8 cellular contexts compared by ENCODE assay signal in the genomic region with DNA sequence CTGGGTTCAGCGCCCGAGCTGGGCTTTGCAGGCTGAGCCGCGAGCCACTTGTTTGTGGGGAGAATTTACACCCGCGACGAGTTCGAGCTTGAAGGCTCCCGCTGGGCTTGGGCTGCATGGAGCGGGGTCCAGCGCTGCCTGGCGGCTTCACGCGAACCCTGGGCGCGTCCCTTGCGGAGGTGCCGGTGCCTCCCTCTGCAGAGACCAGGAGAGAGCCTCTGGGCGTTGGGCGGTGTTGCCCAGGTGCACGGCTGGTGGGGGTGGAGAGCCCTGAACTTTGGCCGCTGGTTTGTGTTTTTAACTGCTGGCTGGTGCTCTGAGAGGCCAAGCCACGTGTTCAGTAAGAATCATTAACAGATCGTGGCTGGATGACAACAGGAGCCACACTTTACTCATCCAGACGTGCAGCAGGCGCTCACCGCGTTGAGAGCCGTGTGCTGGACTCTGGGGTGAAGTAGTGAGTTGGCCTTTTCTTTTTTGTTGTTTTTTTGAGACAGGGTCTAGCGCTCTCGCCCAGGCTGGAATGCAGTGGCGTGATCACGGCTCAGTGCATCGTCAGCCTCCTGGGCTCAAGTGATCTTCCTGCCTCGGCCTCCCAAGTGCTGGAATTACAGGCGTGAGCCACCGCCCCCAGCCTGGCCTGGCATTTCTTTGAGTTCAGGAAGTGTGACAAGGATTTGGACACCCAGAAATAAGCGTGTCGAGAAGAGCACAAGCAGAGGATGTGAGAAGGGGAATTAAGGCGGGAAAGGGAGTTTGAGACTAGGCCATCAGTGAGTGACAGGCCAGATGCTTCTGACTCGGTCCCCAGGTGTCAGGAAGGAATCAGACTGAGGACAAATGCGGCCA. TPM values are rescaled to one million over a fixed set of nuclear protein-coding genes. Genes with fewer than 3 reads are reported as not detected.
DNase-seq lines count a peak whose midpoint lies in the region; ATAC-seq and TF ChIP-seq lines count a peak whose summit lies in the region.

No MANE protein-coding gene starts in this region.

- peaks cover 11% of the 10 kb centered on the region for H3K36me3 ChIP-seq in CD8-positive, alpha-beta memory T cell (ENCODE audit: insufficient read depth, low read length)

- no peaks in the 10 kb centered on the region for H3K9me3 ChIP-seq in CD8-positive, alpha-beta memory T cell (ENCODE audit: low read length)

- H3K27me3 ChIP-seq in CD8-positive, alpha-beta memory T cell (ENCODE audit: insufficient read depth, low read length, poor library complexity, severe bottlenecking), result no peaks in the 10 kb centered on the region

- no peaks in the 10 kb centered on the region for H3K9me3 Mint-ChIP-seq in CD8-positive, alpha-beta memory T cell
- no peaks in the 10 kb centered on the region for H3K9me3 Mint-ChIP-seq in naive thymus-derived CD8-positive, alpha-beta T cell

- peak overlapping the region; percentile 61 to 85 (median 72) for H3K27ac Mint-ChIP-seq in CD8-positive, alpha-beta memory T cell
- peak overlapping the region; percentile 22 to 89 (median 78) for H3K27ac Mint-ChIP-seq in naive thymus-derived CD8-positive, alpha-beta T cell

- H3K36me3 Mint-ChIP-seq in CD8-positive, alpha-beta memory T cell, result peaks cover 0 to 25% (median 2%) of the 10 kb centered on the region in 3 donors
- H3K36me3 Mint-ChIP-seq in naive thymus-derived CD8-positive, alpha-beta T cell, result peaks cover 0 to 25% (median 0%) of the 10 kb centered on the region in 3 donors

- no peak for DNase-seq in CD8-positive, alpha-beta memory T cell
- peak; percentile 39 for DNase-seq in SHP77 treated with DMSO at 0.1 percent for 48 hours (lab: John Stamatoyannopoulos, UW)
- DNase-seq in erythroblast (lab: John Stamatoyannopoulos, UW), result peak; percentile 66 to 70
- DNase-seq in naive thymus-derived CD8-positive, alpha-beta T cell, result no peak
- DNase-seq in NCI-H446 (lab: John Stamatoyannopoulos, UW), result no peak
- DNase-seq in dedifferentiated amniotic fluid mesenchymal stem cell (ENCODE audit: extremely low spot score), result no peak

- peak overlapping the region; percentile 78 for H3K27ac ChIP-seq in CD8-positive, alpha-beta memory T cell (ENCODE audit: low read depth, low read length)

- H3K27me3 Mint-ChIP-seq in CD8-positive, alpha-beta memory T cell, result no peaks in the 10 kb centered on the region
- H3K27me3 Mint-ChIP-seq in naive thymus-derived CD8-positive, alpha-beta T cell, result no peaks in the 10 kb centered on the region

- peaks cover 12% of the 10 kb centered on the region for H3K4me1 ChIP-seq in CD8-positive, alpha-beta memory T cell (ENCODE audit: insufficient read depth, low read length)

- peak overlapping the region; percentile 80 to 95 (median 84) for H3K4me3 Mint-ChIP-seq in CD8-positive, alpha-beta memory T cell
- peak overlapping the region; percentile 81 to 96 (median 89) for H3K4me3 Mint-ChIP-seq in naive thymus-derived CD8-positive, alpha-beta T cell

- POLR2A ChIA-PET in CD8-positive, alpha-beta memory T cell (lab: Charles Lee), result interaction anchor here (0.5 to 2.1 kb wide), 4 partner anchors 12 to 338 kb away, joined by 3 to 7 read pairs (median 3); a partner anchor contains a TSS
- POLR2A ChIA-PET in naive thymus-derived CD8-positive, alpha-beta T cell (lab: Charles Lee), result interaction anchor here (0.6 to 3.2 kb wide), 8 partner anchors 13 to 186 kb away, joined by 3 to 36 read pairs (median 8); a partner anchor contains a TSS

- peaks cover 8 to 21% (median 12%) of the 10 kb centered on the region in 3 donors for H3K4me1 Mint-ChIP-seq in CD8-positive, alpha-beta memory T cell
- H3K4me1 Mint-ChIP-seq in naive thymus-derived CD8-positive, alpha-beta T cell, result peaks cover 8 to 25% (median 15%) of the 10 kb centered on the region in 4 donors

- ATAC-seq in GM18907 (IDR thresholded peaks at IDR 0.05; ENCODE audit: unreplicated experiment) (peak; percentile 58), HG03095 (IDR thresholded peaks at IDR 0.05; ENCODE audit: unreplicated experiment) (peak; percentile 23)
- no peak for ATAC-seq in naive thymus-derived CD8-positive, alpha-beta T cell

- TF ChIP-seq POLR2A in erythroblast (IDR thresholded peaks at IDR 0.05; ENCODE audit: low read length), result no peak

- H3K4me3 ChIP-seq in CD8-positive, alpha-beta memory T cell (ENCODE audit: low read length), result peak overlapping the region; percentile 88

- CTCF ChIA-PET in CD8-positive, alpha-beta memory T cell (lab: Charles Lee), result interaction anchor here (1.5 to 2.4 kb wide), 2 partner anchors 10 to 12 kb away, joined by 4 to 17 read pairs; no protein-coding TSS in a partner anchor

RNA-seq across cellular contexts. Expression of a gene that starts 0.8 kb away (rescaled TPM):
- total RNA-seq in CD8-positive, alpha-beta memory T cell, result 10 to 100 TPM; 74.8 to 79.0 TPM
- polyA plus RNA-seq in CD8-positive, alpha-beta memory T cell, result 31.8 TPM
- 100 to 1,000 TPM; 129 to 135 TPM for total RNA-seq in naive thymus-derived CD8-positive, alpha-beta T cell
- 10 to 100 TPM; 25.4 to 63.3 (median 27.3) TPM for polyA plus RNA-seq in naive thymus-derived CD8-positive, alpha-beta T cell

RNA-seq across cellular contexts. Expression of a gene that starts 14.2 kb away (rescaled TPM):
- total RNA-seq in CD8-positive, alpha-beta memory T cell, result 1 to 10 TPM; 7.0 to 7.6 TPM
- polyA plus RNA-seq in CD8-positive, alpha-beta memory T cell, result 10.3 TPM
- total RNA-seq in naive thymus-derived CD8-positive, alpha-beta T cell, result 1 to 10 TPM; 6.9 to 8.1 TPM
- polyA plus RNA-seq in naive thymus-derived CD8-positive, alpha-beta T cell, result 1 to 10 TPM; 3.5 to 6.4 (median 5.4) TPM

RNA-seq across cellular contexts. Expression of a gene that starts 29.7 kb away (rescaled TPM):
- total RNA-seq in CD8-positive, alpha-beta memory T cell, result 10 to 100 TPM; 16.9 TPM
- polyA plus RNA-seq in CD8-positive, alpha-beta memory T cell, result 2.3 TPM
- 1 to 10 TPM; 6.2 to 7.7 TPM for total RNA-seq in naive thymus-derived CD8-positive, alpha-beta T cell
- 1 to 10 TPM; 1.7 to 3.0 (median 2.3) TPM for polyA plus RNA-seq in naive thymus-derived CD8-positive, alpha-beta T cell

RNA-seq across cellular contexts. Expression of a gene that starts 29.8 kb away (rescaled TPM):
- total RNA-seq in CD8-positive, alpha-beta memory T cell, result 10 to 100 TPM; 81.4 to 94.0 TPM
- polyA plus RNA-seq in CD8-positive, alpha-beta memory T cell, result 72.1 TPM
- total RNA-seq in naive thymus-derived CD8-positive, alpha-beta T cell, result 10 to 100 TPM; 75.3 to 75.4 TPM
- 10 to 100 TPM; 48.9 to 58.3 (median 52.7) TPM for polyA plus RNA-seq in naive thymus-derived CD8-positive, alpha-beta T cell

RNA-seq across cellular contexts. Expression of a gene that starts 33.4 kb away (rescaled TPM):
- total RNA-seq in CD8-positive, alpha-beta memory T cell, result 1 to 10 TPM; 3.7 to 4.0 TPM
- polyA plus RNA-seq in CD8-positive, alpha-beta memory T cell, result 1.6 TPM
- total RNA-seq in naive thymus-derived CD8-positive, alpha-beta T cell, result 10 to 100 TPM; 16.5 to 17.0 TPM
- 1 to 10 TPM in 1 of 3 donors, under 1 TPM in 2; 0.53 to 1.3 (median 0.91) TPM for polyA plus RNA-seq in naive thymus-derived CD8-positive, alpha-beta T cell

Comparison
In these comparisons a context has a peak if more than half of its experiments do, and no peak if none do; other contexts are left out.
1. DNase-seq: peak in SHP77 treated with DMSO at 0.1 percent for 48 hours (single experiment) and erythroblast (2 of 2); none in CD8-positive, alpha-beta memory T cell (0 of 5), naive thymus-derived CD8-positive, alpha-beta T cell (0 of 10), NCI-H446 (0 of 2) and dedifferentiated amniotic fluid mesenchymal stem cell (single experiment).
2. ATAC-seq: peak in GM18907 (single experiment) and HG03095 (single experiment); none in naive thymus-derived CD8-positive, alpha-beta T cell (0 of 2).